10 cellular contexts compared by ENCODE assay signal in the genomic region with DNA sequence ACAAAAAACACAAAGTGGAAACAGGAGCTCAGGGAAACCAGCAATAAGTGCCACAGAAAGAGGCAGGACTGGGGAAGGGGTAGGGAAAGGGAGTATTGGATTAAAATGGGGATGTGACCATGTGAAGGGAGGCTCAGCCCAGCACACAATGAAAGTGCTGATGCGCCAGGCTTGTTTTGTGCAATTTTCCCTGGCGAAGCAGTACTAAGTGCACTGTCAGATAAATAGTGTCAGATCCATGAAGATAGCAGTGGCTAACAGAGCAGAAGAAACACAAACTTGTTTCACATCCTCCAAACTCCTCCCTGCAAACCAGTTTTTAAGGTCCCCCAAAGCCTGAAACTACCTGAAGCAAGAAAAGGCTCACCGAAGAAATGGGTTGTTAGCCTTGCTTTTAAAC. TPM values are rescaled to one million over a fixed set of nuclear protein-coding genes. Genes with fewer than 3 reads are reported as not detected.
DNase-seq lines count a peak whose midpoint lies in the region; ATAC-seq and TF ChIP-seq lines count a peak whose summit lies in the region.
"Had no signal": no experiment of that assay in that cellular context is flagged by ENCODE, and none has a peak within 500 bp of the region (broad histone marks: within the 10 kb centered on the region; RNA-seq: fewer than 3 reads in every experiment).

No MANE protein-coding gene starts in this region.

- no peak overlapping the region for H3K23ac ChIP-seq in trophoblast cell (ENCODE audit: low read length)

- no peak overlapping the region for H2BK5ac ChIP-seq in trophoblast cell (ENCODE audit: low read depth, low read length, poor library complexity)

- no peak overlapping the region for H3K14ac ChIP-seq in trophoblast cell (ENCODE audit: low read length)

- no peaks in the 10 kb centered on the region for H3K27me3 ChIP-seq in heart left ventricle
- H3K27me3 ChIP-seq in trophoblast cell (ENCODE audit: insufficient read depth, low read length) = no peaks in the 10 kb centered on the region

- no peaks in the 10 kb centered on the region for H3K9me3 Mint-ChIP-seq in HFFc6

- no peak overlapping the region for H2BK12ac ChIP-seq in trophoblast cell (ENCODE audit: low read length)

- no peak overlapping the region for H4K8ac ChIP-seq in trophoblast cell (ENCODE audit: low read depth, low read length)

- no peak overlapping the region for H2AK5ac ChIP-seq in trophoblast cell (ENCODE audit: low read length)

- ATAC-seq in GM18502 (IDR thresholded peaks at IDR 0.05; ENCODE audit: poor library complexity, unreplicated experiment) (peak; percentile 55), heart left ventricle (peak in 3 of 4 donors; percentile 40 to 67 (median 66))
- ATAC-seq: Panc1 had no signal

- H3K36me3 ChIP-seq in heart left ventricle (peaks cover 0 to 28% (median 3%) of the 10 kb centered on the region in 9 donors), trophoblast cell (ENCODE audit: control insufficient read depth in 1 of 2, insufficient read depth in 2 of 2, low read length in 2 of 2) (peaks cover 8% of the 10 kb centered on the region in 2 experiments)

- H3K27ac ChIP-seq in heart left ventricle (peak overlapping the region in 3 of 12 donors; percentile 9 to 84 (median 28)), trophoblast cell (ENCODE audit: low read depth, low read length) (no peak overlapping the region)

- H4K12ac ChIP-seq in trophoblast cell (ENCODE audit: low read depth, low read length) = no peak overlapping the region

- no peak overlapping the region for H3K4me3 Mint-ChIP-seq in HFFc6

- DNase-seq in NCI-H2227 treated with DMSO at 0.1 percent for 48 hours (lab: John Stamatoyannopoulos, UW) (peak; percentile 27), heart left ventricle (peak in 2 of 5 donors; percentile 37 to 56), trophoblast cell (no peak), dermis blood vessel endothelial cell (no peak), HFFc6 (no peak), NCI-H226 (no peak), cortex of kidney (lab: John Stamatoyannopoulos, UW) (no peak)
- DNase-seq: activated naive CD4-positive, alpha-beta T cell treated with anti-CD3 and anti-CD28 coated beads, Interleukin-2, amount 50 U/mL, for 16 hours had no signal

- H3K4me3 ChIP-seq in heart left ventricle (peak overlapping the region in 2 of 12 donors; percentile 1 to 25), trophoblast cell (ENCODE audit: low read depth, low read length) (no peak overlapping the region)

- no peak overlapping the region for H4K91ac ChIP-seq in trophoblast cell (ENCODE audit: low read depth, low read length)

- H3K18ac ChIP-seq in trophoblast cell (ENCODE audit: low read length) = no peak overlapping the region

- no peak for TF ChIP-seq POLR2A in heart left ventricle (IDR thresholded peaks at IDR 0.05)

- no peak overlapping the region for H2AFZ ChIP-seq in trophoblast cell (ENCODE audit: insufficient read depth, low read length, poor library complexity)

- H3K36me3 Mint-ChIP-seq in HFFc6 (ENCODE audit: low read depth) = no peaks in the 10 kb centered on the region; the same call in 1 of the 2 replicates

- H3K9me3 ChIP-seq in heart left ventricle (no peaks in the 10 kb centered on the region), trophoblast cell (ENCODE audit: insufficient read depth, low read depth, low read length) (no peaks in the 10 kb centered on the region)

- H3K9ac ChIP-seq in trophoblast cell (ENCODE audit: low read length) = no peak overlapping the region

- WGBS in heart left ventricle, 4 donors = 85 to 91% (median 87%) methylated on average over 3 of the region's 3 CpGs
- WGBS in trophoblast cell (ENCODE audit: extremely low coverage, insufficient coverage, insufficient read length) = no CpG with 5 or more reads among the region's 3 CpGs

- peaks cover 4 to 83% (median 57%) of the 10 kb centered on the region in 12 donors for H3K4me1 ChIP-seq in heart left ventricle
- H3K4me1 ChIP-seq in trophoblast cell (ENCODE audit: control insufficient read depth in 1 of 2, insufficient read depth in 2 of 2, low read length in 2 of 2) = peaks cover 0 to 4% of the 10 kb centered on the region in 2 experiments

- H2BK120ac ChIP-seq in trophoblast cell (ENCODE audit: insufficient read depth, low read length, poor library complexity) = no peak overlapping the region

- peaks cover 10% of the 10 kb centered on the region for H3K79me2 ChIP-seq in trophoblast cell (ENCODE audit: control insufficient read depth, insufficient read depth, low read length, poor library complexity)

- peaks cover 19% of the 10 kb centered on the region; the same call in 1 of the 2 replicates for H3K4me1 Mint-ChIP-seq in HFFc6 (ENCODE audit: low read depth)

- H3K79me1 ChIP-seq in trophoblast cell (ENCODE audit: low read length) = no peaks in the 10 kb centered on the region

- H3K4me2 ChIP-seq in trophoblast cell (ENCODE audit: low read length) = no peak overlapping the region

- H3K27me3 Mint-ChIP-seq in HFFc6 (ENCODE audit: insufficient read depth) = no peaks in the 10 kb centered on the region; the same call in 1 of the 2 replicates

- intact Hi-C loops in heart left ventricle (cut with DNase I) = loop anchor here in 5 of 10 donors (5.0 to 10.0 kb wide), 4 partner anchors 43 to 55 kb away; partner anchors contain the start of gene CELF1 (in 4 of the 5)

- no peak overlapping the region for H3K27ac Mint-ChIP-seq in HFFc6

- H3K4ac ChIP-seq in trophoblast cell (ENCODE audit: low read depth, low read length) = peak overlapping the region; percentile 16

- TF ChIP-seq CTCF in heart left ventricle (IDR thresholded peaks at IDR 0.05) (no peak), HFFc6 (IDR thresholded peaks at IDR 0.05) (no peak)

RNA-seq across cellular contexts. Expression of gene RAPSN, which starts 50.7 kb away (rescaled TPM):
- total RNA-seq in heart left ventricle (1 to 10 TPM; 1.4 to 6.5 (median 3.6) TPM), dermis blood vessel endothelial cell (0.17 and 0.19 TPM in 2 replicates)
- polyA plus RNA-seq in heart left ventricle = 1 to 10 TPM in 1 of 2 donors, under 1 TPM in 1; 0.43 to 2.2 TPM
- polyA plus RNA-seq in trophoblast cell (2013) = 0.15 and 0.40 TPM in 2 replicates
- total RNA-seq in HFFc6 (2021; fragmentation: NEBNext Ultra II Directional; extraction: Animal tissue kit (Norgen Biotek cat#: 25700)) = under 1 TPM in 1 of 6 experiments, not detected in 5; 0.22 TPM

RNA-seq across cellular contexts. Expression of gene CELF1, which starts 53.3 kb away (rescaled TPM):
- total RNA-seq in heart left ventricle = 100 to 1,000 TPM in 2 of 9 donors, 10 to 100 TPM in 7; 63.3 to 111 (median 88.6) TPM
- 10 to 100 TPM; 27.3 to 65.2 TPM for polyA plus RNA-seq in heart left ventricle
- 61.5 and 66.2 TPM in 2 replicates for polyA plus RNA-seq in trophoblast cell (2013)
- 97.0 and 115 TPM in 2 replicates for total RNA-seq in dermis blood vessel endothelial cell
- total RNA-seq in HFFc6 (2021; fragmentation: NEBNext Ultra II Directional; extraction: Animal tissue kit (Norgen Biotek cat#: 25700)) = 100 to 1,000 TPM; 103 to 131 (median 120) TPM
